ENCODE assay signal across 12 cellular contexts in genomic region chr12:21940549-21940948, GRCh38. TPM values are rescaled to one million over a fixed set of nuclear protein-coding genes. Genes with fewer than 3 reads are reported as not detected.
DNase-seq lines count a peak whose midpoint lies in the region; ATAC-seq, FAIRE-seq and TF ChIP-seq lines count a peak whose summit lies in the region.
"Had no signal": no experiment of that assay in that cellular context is flagged by ENCODE, and none has a peak within 500 bp of the region (broad histone marks: within the 10 kb centered on the region; RNA-seq: fewer than 3 reads in every experiment).

No MANE protein-coding gene starts in this region.

- H3K4me1 ChIP-seq in SK-N-SH (ENCODE audit: control insufficient read depth in 1 of 2, insufficient read depth in 2 of 2, low read depth in 1 of 2, low read length in 1 of 2) (peaks cover 0 to 5% of the 10 kb centered on the region in 2 experiments; a peak in 1 of 4 replicates), kidney (ENCODE audit: control insufficient read depth in 1 of 2, insufficient read depth in 1 of 2, low read depth in 1 of 2, low read length in 2 of 2) (no peaks in the 10 kb centered on the region), spleen (peaks cover 0 to 17% (median 5%) of the 10 kb centered on the region in 6 donors)

- H3F3A ChIP-seq in SK-N-SH (replicated peaks; ENCODE audit: insufficient read depth), result no peaks in the 10 kb centered on the region

- no peak for FAIRE-seq in kidney (lab: Jason Lieb, UNC)

- ATAC-seq in SK-N-SH treated with all-trans-retinoic acid at 6 μM for 48 hours (no peak), HG02642 (IDR thresholded peaks at IDR 0.05; ENCODE audit: poor library complexity, unreplicated experiment) (no peak)

- no peak for TF ChIP-seq CTCF in SK-N-SH (IDR thresholded peaks at IDR 0.05)
- no peak for TF ChIP-seq CTCF in kidney (IDR thresholded peaks at IDR 0.05; ENCODE audit: borderline replicate concordance, extremely low read depth, insufficient read depth)
- TF ChIP-seq CTCF in spleen (IDR thresholded peaks at IDR 0.05 in 8 of 11, conservative IDR thresholded peaks at IDR 0.05 in 3 of 11), result no peak

- CTCF ChIA-PET in SK-N-SH (lab: Yijun Ruan, JAX), result interaction anchor here (1.3 kb wide), 1 partner anchor 83 kb away, joined by 3 read pairs; no protein-coding TSS in a partner anchor

- no peak for DNase-seq in SK-N-SH
- DNase-seq in astrocyte of the hippocampus (ENCODE audit: low read depth, low spot score), result peak; percentile 1
- no peak for DNase-seq in kidney
- DNase-seq in spleen, result no peak
- DNase-seq in NCI-H128 (lab: John Stamatoyannopoulos, UW; ENCODE audit: unreplicated experiment), result no peak
- no peak for DNase-seq in occipital lobe (lab: John Stamatoyannopoulos, UW)
- DNase-seq: 8988T, amniotic stem cell, MM.1S, SHP77 treated with DMSO at 0.1 percent for 48 hours had no signal

- H3K9ac ChIP-seq in SK-N-SH (no peak overlapping the region), kidney (ENCODE audit: low read length in 2 of 2) (no peak overlapping the region)

- POLR2A ChIA-PET in SK-N-SH (lab: Yijun Ruan, JAX), result no interaction called here

- H2AFZ ChIP-seq in SK-N-SH (ENCODE audit: low read depth), result no peak overlapping the region

- H3K27ac ChIP-seq in SK-N-SH (ENCODE audit: low read depth in 2 of 2, low read length in 1 of 2) (no peak overlapping the region), kidney (ENCODE audit: low read depth in 2 of 2, low read length in 2 of 2) (peak overlapping the region; percentile 15 to 81), spleen (peak overlapping the region in 7 of 8 donors; percentile 37 to 71 (median 68))

- H3K79me2 ChIP-seq in SK-N-SH (ENCODE audit: insufficient read depth), result no peaks in the 10 kb centered on the region

- 10% methylated on average over 6 of the region's 6 CpGs for WGBS in SK-N-SH (ENCODE audit: low lambda C conversion rate)
- 11 to 18% (median 13%) methylated on average over 6 of the region's 6 CpGs for WGBS in spleen, 5 donors

- H3K36me3 ChIP-seq in SK-N-SH (replicated peaks in 1 of 2; ENCODE audit: control insufficient read depth in 1 of 2, insufficient read depth in 2 of 2, low read length in 1 of 2), result no peaks in the 10 kb centered on the region
- H3K36me3 ChIP-seq in kidney (ENCODE audit: control insufficient read depth in 1 of 2, insufficient read depth in 2 of 2, low read length in 2 of 2), result no peaks in the 10 kb centered on the region
- no peaks in the 10 kb centered on the region for H3K36me3 ChIP-seq in spleen

- no peaks in the 10 kb centered on the region for H4K20me1 ChIP-seq in SK-N-SH (ENCODE audit: insufficient read depth)

- TF ChIP-seq RAD21 in SK-N-SH (IDR thresholded peaks at IDR 0.05; ENCODE audit: low read length), result no peak

- no peak for TF ChIP-seq EP300 in SK-N-SH (IDR thresholded peaks at IDR 0.05; ENCODE audit: borderline replicate concordance in 1 of 2, low read depth in 1 of 2, low read length in 1 of 2)

- no peak for TF ChIP-seq POLR2A in spleen (IDR thresholded peaks at IDR 0.05)

- H3K27me3 ChIP-seq in SK-N-SH (ENCODE audit: insufficient read depth), result peaks cover 32% of the 10 kb centered on the region; the same call in 1 of the 2 replicates
- peaks cover 0 to 61% (median 42%) of the 10 kb centered on the region in 7 donors for H3K27me3 ChIP-seq in spleen (replicated peaks in 1 of 7)

- H3K9me3 ChIP-seq in SK-N-SH (no peaks in the 10 kb centered on the region), kidney (ENCODE audit: control insufficient read depth in 1 of 2, low read length in 2 of 2) (no peaks in the 10 kb centered on the region), spleen (peaks cover 0 to 9% (median 3%) of the 10 kb centered on the region in 8 donors)

- no peaks in the 10 kb centered on the region for H3K9me2 ChIP-seq in SK-N-SH

- H3K4me3 ChIP-seq in SK-N-SH (ENCODE audit: low read depth in 2 of 2, low read length in 1 of 2) (peak overlapping the region in 1 of 2 experiments; percentile 46; a peak in 2 of 4 replicates), kidney (ENCODE audit: low read length in 2 of 2) (peak overlapping the region; percentile 63 to 67), spleen (peak overlapping the region in 6 of 8 donors; percentile 6 to 56 (median 24))

- intact Hi-C loops in kidney (cut with DNase I), result no loop called here
- intact Hi-C loops in spleen (cut with DNase I; ENCODE audit: low total_unique reads), result no loop called here

- peak overlapping the region; percentile 67; the same call in 1 of the 2 replicates for H3K4me2 ChIP-seq in SK-N-SH

TF ChIP-seq in SK-N-SH, 30 proteins besides CTCF, POLR2A, EP300 and RAD21:
- no peak for TF ChIP-seq POLR2AphosphoS5 (IDR thresholded peaks at IDR 0.05; ENCODE audit: low read depth, low read length)

TF ChIP-seq in SK-N-SH treated with all-trans-retinoic acid at 6 μM for 48 hours, 23 proteins besides CTCF, POLR2A, EP300 and RAD21:
- TF ChIP-seq ZFP30 (CRISPR knock-in tag; IDR thresholded peaks at IDR 0.05) (no peak), PATZ1 (CRISPR knock-in tag; IDR thresholded peaks at IDR 0.05; ENCODE audit: borderline replicate concordance) (no peak), CSRNP3 (CRISPR knock-in tag; IDR thresholded peaks at IDR 0.05) (no peak), ZFP3 (CRISPR knock-in tag; IDR thresholded peaks at IDR 0.05) (no peak), CSDC2 (CRISPR knock-in tag; IDR thresholded peaks at IDR 0.05) (no peak), ISL1 (CRISPR knock-in tag; IDR thresholded peaks at IDR 0.05) (no peak), RARB (CRISPR knock-in tag; IDR thresholded peaks at IDR 0.05) (no peak), BACH2 (CRISPR knock-in tag; IDR thresholded peaks at IDR 0.05; ENCODE audit: borderline replicate concordance) (no peak)
- TF ChIP-seq, protein P1, sequence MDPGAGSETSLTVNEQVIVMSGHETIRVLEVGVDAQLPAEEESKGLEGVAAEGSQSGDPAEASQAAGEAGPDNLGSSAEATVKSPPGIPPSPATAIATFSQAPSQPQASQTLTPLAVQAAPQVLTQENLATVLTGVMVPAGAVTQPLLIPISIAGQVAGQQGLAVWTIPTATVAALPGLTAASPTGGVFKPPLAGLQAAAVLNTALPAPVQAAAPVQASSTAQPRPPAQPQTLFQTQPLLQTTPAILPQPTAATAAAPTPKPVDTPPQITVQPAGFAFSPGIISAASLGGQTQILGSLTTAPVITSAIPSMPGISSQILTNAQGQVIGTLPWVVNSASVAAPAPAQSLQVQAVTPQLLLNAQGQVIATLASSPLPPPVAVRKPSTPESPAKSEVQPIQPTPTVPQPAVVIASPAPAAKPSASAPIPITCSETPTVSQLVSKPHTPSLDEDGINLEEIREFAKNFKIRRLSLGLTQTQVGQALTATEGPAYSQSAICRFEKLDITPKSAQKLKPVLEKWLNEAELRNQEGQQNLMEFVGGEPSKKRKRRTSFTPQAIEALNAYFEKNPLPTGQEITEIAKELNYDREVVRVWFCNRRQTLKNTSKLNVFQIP (CRISPR knock-in tag; IDR thresholded peaks at IDR 0.05; ENCODE audit: borderline replicate concordance, low read depth), result no peak

RNA-seq across cellular contexts. Expression of gene ABCC9, which starts 0.7 kb away (rescaled TPM):
- polyA plus RNA-seq in SK-N-SH (2012; rRNA removed) (0.02 and 0.06 TPM in 2 replicates), kidney (ENCODE audit: insufficient read depth, low read depth, low replicate concordance) (1.8 TPM), spleen (under 1 TPM; 0.42 to 0.54 (median 0.45) TPM)
- 0.05 and 0.08 TPM in 2 replicates for polyA plus RNA-seq in SK-N-SH (2012; cell fraction: cytosol; rRNA removed)
- 0.02 and 0.06 TPM in 2 replicates for polyA plus RNA-seq in SK-N-SH (2012; cell fraction: nucleus; rRNA removed)
- total RNA-seq in kidney (21.3 TPM), spleen (10 to 100 TPM; 10.1 to 21.8 (median 18.7) TPM), occipital lobe (21.2 TPM)

Comparison
In these comparisons a context has a peak if more than half of its experiments do, and no peak if none do; other contexts are left out.
1. H3K27ac ChIP-seq: peak in kidney (2 of 2) and spleen (7 of 8); none in SK-N-SH (0 of 2).